In genomic region chr4:54626113-54626512, GRCh38 we compare ENCODE assay signal across 20 cellular contexts. TPM values are rescaled to one million over a fixed set of nuclear protein-coding genes. Genes with fewer than 3 reads are reported as not detected.
A peak's percentile ranks its signal among the peaks of the same experiment; 100 is the strongest.
DNase-seq lines count a peak whose midpoint lies in the region; ATAC-seq, FAIRE-seq and TF ChIP-seq lines count a peak whose summit lies in the region.
"Had no signal": no experiment of that assay in that cellular context is flagged by ENCODE, and none has a peak within 500 bp of the region (broad histone marks: within the 10 kb centered on the region; RNA-seq: fewer than 3 reads in every experiment).

No MANE protein-coding gene starts in this region.

- no peak overlapping the region for H2BK120ac ChIP-seq in H1 (replicated peaks; ENCODE audit: low read depth, low read length)

- H3K9me2 ChIP-seq in GM23338 (ENCODE audit: insufficient read depth) = 0 out of 2 replicates have a peak, but pooled peaks cover 1% of the 10 kb centered on the region

- H3K56ac ChIP-seq in H1 (replicated peaks; ENCODE audit: insufficient read length, low read depth, low read length) = no peak overlapping the region

- in situ Hi-C loops in brain microvascular endothelial cell (cut with HindIII; ENCODE audit: low pct_ligation_motif_present, low sequenced_read_pairs) = no loop called here

- H3K27me3 Mint-ChIP-seq in GM23338 (ENCODE audit: insufficient read depth, low read depth, poor library complexity) = peaks cover 6% of the 10 kb centered on the region
- H3K27me3 Mint-ChIP-seq: CD4-positive, CD25-positive, alpha-beta regulatory T cell had no signal

- no peak overlapping the region for H3K27ac ChIP-seq in GM23338 (ENCODE audit: low read depth)
- H3K27ac ChIP-seq in H1 (ENCODE audit: low read depth, low read length) = no peak overlapping the region
- peak overlapping the region; percentile 30 to 82 for H3K27ac ChIP-seq in ovary
- H3K27ac ChIP-seq in brain microvascular endothelial cell = no peak overlapping the region
- H3K27ac ChIP-seq: SJCRH30 had no signal

- no peaks in the 10 kb centered on the region for H3F3A ChIP-seq in GM23338 (replicated peaks; ENCODE audit: low read depth)

- TF ChIP-seq RAD21 in H1 (IDR thresholded peaks at IDR 0.05 in 1 of 2, conservative IDR thresholded peaks at IDR 0.05 in 1 of 2; ENCODE audit: low read depth in 2 of 2, low read length in 2 of 2) = no peak

- intact Hi-C loops in ovary (cut with DNase I) = no loop called here

- no peak overlapping the region for H2BK15ac ChIP-seq in H1 (ENCODE audit: low read length)

- H2AK5ac ChIP-seq in H1 (ENCODE audit: low read depth, low read length) = no peak overlapping the region

- H3K9me3 ChIP-seq in H1 (ENCODE audit: insufficient read depth in 2 of 2, low read depth in 1 of 2, low read length in 1 of 2) (no peaks in the 10 kb centered on the region), ovary (no peaks in the 10 kb centered on the region)
- H3K9me3 ChIP-seq: SJCRH30 had no signal

- H4K20me1 ChIP-seq in GM23338 (replicated peaks; ENCODE audit: insufficient read depth) = no peaks in the 10 kb centered on the region
- H4K20me1 ChIP-seq in H1 (replicated peaks in 1 of 2; ENCODE audit: control insufficient read depth in 1 of 2, insufficient read depth in 2 of 2, low read length in 2 of 2) = no peaks in the 10 kb centered on the region

- H4K5ac ChIP-seq in H1 (ENCODE audit: insufficient read length, low read depth, low read length) = no peak overlapping the region

- no peak overlapping the region for H2BK20ac ChIP-seq in H1 (ENCODE audit: low read length)

- H3K4me3 Mint-ChIP-seq in GM23338 = no peak overlapping the region
- H3K4me3 Mint-ChIP-seq: CD4-positive, CD25-positive, alpha-beta regulatory T cell had no signal

- H4K91ac ChIP-seq in H1 (replicated peaks; ENCODE audit: insufficient read length, low read length) = no peak overlapping the region

- H2BK12ac ChIP-seq in H1 (ENCODE audit: low read depth, low read length) = no peak overlapping the region

- POLR2A ChIA-PET in H1 (lab: Charles Lee; ENCODE audit: partially characterized antibody) = interaction anchor here (1.0 kb wide), 1 partner anchor 10 kb away, joined by 3 read pairs; no protein-coding TSS in a partner anchor

- H3K9ac ChIP-seq in H1 (replicated peaks in 1 of 4; ENCODE audit: extremely low read depth in 1 of 4, low read depth in 3 of 4, low read length in 3 of 4) = no peak overlapping the region

- no peak overlapping the region for H3K14ac ChIP-seq in H1 (ENCODE audit: insufficient read length)

- H3K9me3 Mint-ChIP-seq in GM23338 = no peaks in the 10 kb centered on the region; the same call in 2 of the 3 replicates

- ATAC-seq in GM23338 = no peak

- TF ChIP-seq POLR2A in H1 (IDR thresholded peaks at IDR 0.05; ENCODE audit: control extremely low read depth in 1 of 2, low read depth in 2 of 2, low read length in 2 of 2) (no peak), ovary (IDR thresholded peaks at IDR 0.05) (no peak)

- DNase-seq in AG20443 (ENCODE audit: low spot score) = peak; percentile 18
- no peak for DNase-seq in GM23338 (ENCODE audit: low spot score)
- DNase-seq in H1 (ENCODE audit: low read depth in 1 of 2, low spot score in 2 of 2) = no peak
- DNase-seq in ovary = peak in 4 of 5 donors; percentile 43 to 58 (median 54)
- no peak for DNase-seq in cerebellum (ENCODE audit: low spot score)
- no peak for DNase-seq in stimulated activated CD4-positive, alpha-beta T cell treated with anti-CD3 and anti-CD28 coated beads, Interleukin-4, amount 100 ng/mL, for 24 hours
- DNase-seq in brain microvascular endothelial cell = no peak
- DNase-seq in ureter (ENCODE audit: low spot score) = no peak
- DNase-seq: AML-193; Calu3; CD4-positive, CD25-positive, alpha-beta regulatory T cell; DMS79 treated with DMSO at 0.1 percent for 48 hours; GF-D8; MV-4-11; NCI-H1417 treated with DMSO at 0.1 percent for 48 hours; NCI-H2029 treated with DMSO at 0.1 percent for 48 hours; NCI-H510A; SJCRH30 had no signal

- H3K79me2 ChIP-seq in GM23338 (replicated peaks; ENCODE audit: insufficient read depth) (no peaks in the 10 kb centered on the region), H1 (ENCODE audit: control insufficient read depth in 1 of 2, insufficient read depth in 2 of 2, low read length in 2 of 2) (no peaks in the 10 kb centered on the region)

- no peak for TF ChIP-seq CTCF in GM23338 (conservative IDR thresholded peaks at IDR 0.05; ENCODE audit: low read depth in 2 of 2)
- TF ChIP-seq CTCF in H1 (IDR thresholded peaks at IDR 0.05; ENCODE audit: control extremely low read depth in 1 of 3, insufficient read depth in 1 of 3, low read depth in 1 of 3, low read length in 3 of 3) = no peak
- no peak for TF ChIP-seq CTCF in ovary (IDR thresholded peaks at IDR 0.05)
- no peak for TF ChIP-seq CTCF in brain microvascular endothelial cell (IDR thresholded peaks at IDR 0.05; ENCODE audit: low read depth, low read length, missing control alignments)

- H3K36me3 ChIP-seq in GM23338 (ENCODE audit: insufficient read depth) = no peaks in the 10 kb centered on the region
- H3K36me3 ChIP-seq in H1 (ENCODE audit: control insufficient read depth in 2 of 4, insufficient read depth in 4 of 4, low read length in 3 of 4) = no peaks in the 10 kb centered on the region
- no peaks in the 10 kb centered on the region for H3K36me3 ChIP-seq in ovary
- H3K36me3 ChIP-seq in brain microvascular endothelial cell (replicated peaks) = no peaks in the 10 kb centered on the region
- H3K36me3 ChIP-seq: SJCRH30 had no signal

- H2BK5ac ChIP-seq in H1 (ENCODE audit: low read depth, low read length) = no peak overlapping the region

- H3K4me1 ChIP-seq in GM23338 (ENCODE audit: insufficient read depth) (peaks cover 7% of the 10 kb centered on the region; the same call in 1 of the 2 replicates), H1 (replicated peaks in 1 of 4; ENCODE audit: control insufficient read depth in 3 of 4, insufficient read depth in 4 of 4, low read length in 3 of 4) (peaks cover 0 to 6% (median 1%) of the 10 kb centered on the region in 4 experiments; a peak in 2 of 7 replicates), ovary (ENCODE audit: insufficient read depth) (peaks cover 15% of the 10 kb centered on the region)
- H3K4me1 ChIP-seq: SJCRH30 had no signal

- FAIRE-seq in H1 (lab: Jason Lieb, UNC) = no peak
- FAIRE-seq: H54 had no signal

- H3K4me2 ChIP-seq in GM23338 = no peak overlapping the region
- H3K4me2 ChIP-seq in H1 (ENCODE audit: insufficient read depth in 1 of 2, low read depth in 2 of 2, low read length in 2 of 2) = no peak overlapping the region

- H3K79me1 ChIP-seq in H1 (ENCODE audit: low read depth, low read length) = no peaks in the 10 kb centered on the region

- TF ChIP-seq EP300 in H1 (IDR thresholded peaks at IDR 0.05; ENCODE audit: borderline replicate concordance in 1 of 2, low read depth in 2 of 2, low read length in 2 of 2) (no peak), ovary (IDR thresholded peaks at IDR 0.05) (no peak)

- no peak overlapping the region for H3K23ac ChIP-seq in H1 (ENCODE audit: insufficient read length)

- H3K4ac ChIP-seq in H1 (replicated peaks; ENCODE audit: insufficient read length, low read depth, low read length) = no peak overlapping the region

- H3K36me3 Mint-ChIP-seq in GM23338 (ENCODE audit: low read depth) = no peaks in the 10 kb centered on the region
- H3K36me3 Mint-ChIP-seq: CD4-positive, CD25-positive, alpha-beta regulatory T cell had no signal

- H3K27me3 ChIP-seq in GM23338 (ENCODE audit: insufficient read depth) (no peaks in the 10 kb centered on the region), H1 (replicated peaks in 1 of 4; ENCODE audit: control insufficient read depth in 3 of 4, extremely low read depth in 1 of 4, insufficient read depth in 3 of 4, low read length in 3 of 4) (no peaks in the 10 kb centered on the region), ovary (no peaks in the 10 kb centered on the region), brain microvascular endothelial cell (replicated peaks) (no peaks in the 10 kb centered on the region)

- CTCF ChIA-PET in H1 (lab: Charles Lee; ENCODE audit: partially characterized antibody) = no interaction called here

- H3K18ac ChIP-seq in H1 (ENCODE audit: extremely low read depth, low read length) = no peak overlapping the region; the same call in 1 of the 2 replicates

- peak overlapping the region; percentile 19; the same call in 1 of the 2 replicates for H3K27ac Mint-ChIP-seq in GM23338
- H3K27ac Mint-ChIP-seq: CD4-positive, CD25-positive, alpha-beta regulatory T cell had no signal

- H2AFZ ChIP-seq in GM23338 (peak overlapping the region; percentile 91; the same call in 1 of the 2 replicates), H1 (ENCODE audit: low read length) (0 out of 2 replicates have a peak overlapping the region, but pooled peaks have one; percentile 58)

- 85% methylated on average over 7 of the region's 7 CpGs; no CpG with 5 or more reads in 1 of the 2 experiments for WGBS in H1 (ENCODE audit: extremely low coverage in 1 of 2, insufficient coverage in 1 of 2, insufficient read length in 1 of 2, insufficient replicate concordance in 2 of 2, low coverage in 1 of 2, low lambda C conversion rate in 2 of 2, missing lambda C conversion rate in 1 of 2), 2 experiments
- WGBS in ovary, 3 donors = 6 to 18% (median 6%) methylated on average over 7 of the region's 7 CpGs

- no peaks in the 10 kb centered on the region for H3K23me2 ChIP-seq in H1 (ENCODE audit: low read depth, low read length)

- H3K4me1 Mint-ChIP-seq in GM23338 = peaks cover 10% of the 10 kb centered on the region; the same call in 2 of the 3 replicates
- H3K4me1 Mint-ChIP-seq: CD4-positive, CD25-positive, alpha-beta regulatory T cell had no signal

- H4K8ac ChIP-seq in H1 (ENCODE audit: extremely low read depth, insufficient read depth, low read length) = no peak overlapping the region

- H3K4me3 ChIP-seq in GM23338 (no peak overlapping the region), H1 (ENCODE audit: extremely low read depth in 1 of 4, insufficient read depth in 2 of 4, low read depth in 3 of 4, low read length in 4 of 4) (no peak overlapping the region), ovary (no peak overlapping the region), brain microvascular endothelial cell (ENCODE audit: low read depth, low read length) (no peak overlapping the region)
- H3K4me3 ChIP-seq: SJCRH30 had no signal

RNA-seq across cellular contexts. Expression of gene KIT, which starts 31.6 kb away (rescaled TPM):
- total RNA-seq in GM23338 (2014; rRNA removed; shearing (Covaris generic)) = 26.8 and 28.4 TPM in 2 replicates
- polyA plus RNA-seq in GM23338 (2016; fragmentation: Nextera tagmentation; extraction: Ambion mirVana) (8.7 and 9.0 TPM in 2 replicates), H1 (2011; rRNA removed) (10.2 and 14.4 TPM in 2 replicates), ovary (10 to 100 TPM; 18.3 to 21.7 TPM)
- 24.8 and 27.7 TPM in 2 replicates for total RNA-seq in H1 (2021; fragmentation: NEBNext Ultra II Directional; extraction: Animal tissue kit (Norgen Biotek cat#: 25700))
- polyA plus RNA-seq in H1 (2011; cell fraction: cytosol; rRNA removed) = 15.5 TPM
- polyA plus RNA-seq in H1 (2011; cell fraction: nucleus; rRNA removed) = 14.3 TPM
- 13.2 to 19.5 TPM (median 15.7 TPM) in 4 replicates for polyA plus RNA-seq in H1 (2012, experiment 1 of 2)
- 0.83 TPM for polyA plus RNA-seq in H1 (2012, experiment 2 of 2)
- 27.9 TPM for polyA plus RNA-seq in H1 (2013, experiment 1 of 2)
- polyA plus RNA-seq in H1 (2013, experiment 2 of 2) = 27.5 TPM
- 48.1 and 68.2 TPM in 2 replicates for polyA minus RNA-seq in H1 (2011; rRNA and poly(A)+ RNA removed)
- polyA minus RNA-seq in H1 (2011; cell fraction: cytosol; rRNA and poly(A)+ RNA removed) = 23.2 TPM
- polyA minus RNA-seq in H1 (2011; cell fraction: nucleus; rRNA and poly(A)+ RNA removed) = 34.8 TPM
- total RNA-seq in ovary (10 to 100 TPM in 6 of 7 donors, 1 to 10 TPM in 1; 7.0 to 61.8 (median 22.0) TPM), cerebellum (43.4 TPM), ureter (21.0 TPM)
- total RNA-seq: Calu3, OCI-LY7 had no signal
- polyA plus RNA-seq: CD4-positive, CD25-positive, alpha-beta regulatory T cell had no signal

Comparison
In these comparisons a context has a peak if more than half of its experiments do, and no peak if none do; other contexts are left out.
1. DNase-seq: peak in AG20443 (single experiment) and ovary (4 of 5); none in GM23338 (single experiment), H1 (0 of 2), cerebellum (single experiment), stimulated activated CD4-positive, alpha-beta T cell treated with anti-CD3 and anti-CD28 coated beads, Interleukin-4, amount 100 ng/mL, for 24 hours (single experiment), brain microvascular endothelial cell (single experiment) and ureter (single experiment).
2. H3K27ac ChIP-seq: peak in ovary (2 of 2); none in GM23338 (single experiment), H1 (single experiment) and brain microvascular endothelial cell (single experiment).